Comparison of ENCODE assay signal across 28 cellular contexts in genomic region chr6:148419430-148419829, GRCh38.
"Had no signal": no experiment of that assay in that cellular context is flagged by ENCODE, and none has a peak within 500 bp of the region (broad histone marks: within the 10 kb centered on the region; RNA-seq: fewer than 3 reads in every experiment).

No MANE protein-coding gene starts in this region.

- ATAC-seq: activated CD4-positive, alpha-beta T cell treated with anti-CD3 and anti-CD28 coated beads for 36 hours; activated CD8-positive, alpha-beta memory T cell treated with anti-CD3 and anti-CD28 coated beads, Interleukin-2, amount 10 ng/mL, durations not matched to agents 7 days and 5 days; activated CD8-positive, alpha-beta T cell treated with anti-CD3 and anti-CD28 coated beads, Interleukin-2, amount 10 ng/mL, durations not matched to agents 7 days and 5 days; gastroesophageal sphincter; left cardiac atrium; lower lobe of right lung; natural killer cell; psoas muscle had no signal

- DNase-seq: activated B cell treated with CpG ODN at 0.5 μM for 24 hours; activated CD4-positive, alpha-beta T cell treated with anti-CD3 and anti-CD28 coated beads for 36 hours; activated CD8-positive, alpha-beta memory T cell treated with anti-CD3 and anti-CD28 coated beads, Interleukin-2, amount 10 ng/mL, durations not matched to agents 7 days and 5 days; activated CD8-positive, alpha-beta T cell treated with anti-CD3 and anti-CD28 coated beads, Interleukin-2, amount 10 ng/mL, durations not matched to agents 7 days and 5 days; activated naive CD4-positive, alpha-beta T cell; activated T-cell treated with anti-CD3 and anti-CD28 coated beads, Interleukin-2, amount 50 U/mL, for 48 hours; anterior cingulate cortex; dorsolateral prefrontal cortex; effector memory CD4-positive, alpha-beta T cell; islet precursor cell; left cardiac atrium; lower lobe of right lung; mesendoderm; natural killer cell; occipital lobe; psoas muscle; spleen; stimulated activated CD4-positive, alpha-beta T cell treated with anti-CD3 and anti-CD28 coated beads, Interleukin-2, amount 100 ng/mL, for 48 hours; stimulated activated naive CD4-positive, alpha-beta T cell treated with Interleukin-2 at 50 U/mL for 16 hours; SW 1271; T-helper 9 cell; transverse colon had no signal

- H3K27ac ChIP-seq: gastroesophageal sphincter, hepatocyte, lower lobe of right lung, neural progenitor cell, parathyroid adenoma, psoas muscle, right atrium auricular region, transverse colon, vagina had no signal

- H3K4me1 ChIP-seq: parathyroid adenoma, psoas muscle had no signal

- H3K4me3 ChIP-seq: dorsolateral prefrontal cortex, gastroesophageal sphincter, hepatocyte, lower lobe of right lung, neural progenitor cell, psoas muscle, right atrium auricular region, spleen, transverse colon, vagina had no signal

- H3K9me3 ChIP-seq: gastroesophageal sphincter, lower lobe of right lung, psoas muscle, right atrium auricular region, spleen, transverse colon, vagina had no signal

- H3K36me3 ChIP-seq: gastroesophageal sphincter, lower lobe of right lung, neural progenitor cell, right atrium auricular region, spleen, transverse colon, vagina had no signal

- H3K27me3 ChIP-seq: dorsolateral prefrontal cortex, gastroesophageal sphincter, hepatocyte, neural progenitor cell, right atrium auricular region, spleen, transverse colon, vagina had no signal
